ENCODE assay signal across 1 cellular context in the genomic region with DNA sequence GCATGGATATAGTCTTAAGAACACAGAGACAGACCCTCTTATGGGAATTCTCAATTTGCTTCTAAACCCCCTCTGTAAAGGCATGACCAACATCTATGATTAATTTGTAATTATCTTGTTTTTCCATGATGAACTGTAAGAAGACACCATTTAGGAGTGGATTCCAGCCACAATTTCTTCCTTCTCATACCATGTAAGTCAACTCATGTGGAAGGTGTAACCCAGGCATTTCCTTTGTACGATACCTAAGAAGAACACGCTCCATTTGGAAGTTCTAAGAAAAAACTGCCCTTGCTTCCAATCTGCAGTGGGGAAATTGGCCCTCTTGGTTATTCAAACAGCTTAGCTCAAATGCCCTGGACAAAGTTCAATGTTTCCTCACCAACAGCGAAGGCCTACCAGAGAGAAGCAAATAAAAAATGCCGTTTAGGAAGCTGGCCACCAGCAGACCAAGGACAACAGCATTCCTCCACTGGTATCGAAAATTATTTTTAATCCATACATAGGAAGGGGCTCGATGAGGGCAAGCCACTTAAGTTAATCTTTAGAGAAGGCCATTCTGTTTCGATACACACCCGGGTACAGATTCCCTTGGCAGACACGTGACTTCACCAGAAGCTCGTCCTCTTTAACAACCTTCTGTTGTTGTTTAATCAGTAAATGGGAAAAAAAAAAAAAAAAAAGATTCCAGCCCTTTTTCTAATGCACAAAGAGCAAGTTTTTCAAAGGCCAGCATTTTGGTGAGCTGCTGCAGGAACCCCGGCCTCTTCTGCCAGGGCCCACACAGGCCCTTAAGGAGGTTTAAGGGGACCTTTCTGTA.
A peak's percentile ranks its signal among the peaks of the same experiment; 100 is the strongest.
TF ChIP-seq lines count a peak whose summit lies in the region.

No MANE protein-coding gene starts in this region.

TF ChIP-seq in HepG2, 621 proteins besides CTCF, POLR2A, EP300 and RAD21 (continued from another document and continues in another):
- TF ChIP-seq, protein P1, sequence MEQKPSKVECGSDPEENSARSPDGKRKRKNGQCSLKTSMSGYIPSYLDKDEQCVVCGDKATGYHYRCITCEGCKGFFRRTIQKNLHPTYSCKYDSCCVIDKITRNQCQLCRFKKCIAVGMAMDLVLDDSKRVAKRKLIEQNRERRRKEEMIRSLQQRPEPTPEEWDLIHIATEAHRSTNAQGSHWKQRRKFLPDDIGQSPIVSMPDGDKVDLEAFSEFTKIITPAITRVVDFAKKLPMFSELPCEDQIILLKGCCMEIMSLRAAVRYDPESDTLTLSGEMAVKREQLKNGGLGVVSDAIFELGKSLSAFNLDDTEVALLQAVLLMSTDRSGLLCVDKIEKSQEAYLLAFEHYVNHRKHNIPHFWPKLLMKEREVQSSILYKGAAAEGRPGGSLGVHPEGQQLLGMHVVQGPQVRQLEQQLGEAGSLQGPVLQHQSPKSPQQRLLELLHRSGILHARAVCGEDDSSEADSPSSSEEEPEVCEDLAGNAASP (CRISPR knock-in tag; IDR thresholded peaks at IDR 0.05; ENCODE audit: borderline replicate concordance) = peak; percentile 66; the same call in 1 of the 2 replicates
- peak; percentile 71; the same call in 1 of the 2 replicates for TF ChIP-seq SAP130 (CRISPR knock-in tag; IDR thresholded peaks at IDR 0.05; ENCODE audit: low read depth)
- TF ChIP-seq ZC3H13 (CRISPR knock-in tag; IDR thresholded peaks at IDR 0.05) = no peak
- TF ChIP-seq MYC (CRISPR knock-in tag; IDR thresholded peaks at IDR 0.05; ENCODE audit: borderline replicate concordance) = no peak; the same call in 1 of the 2 replicates
- TF ChIP-seq, protein P2, sequence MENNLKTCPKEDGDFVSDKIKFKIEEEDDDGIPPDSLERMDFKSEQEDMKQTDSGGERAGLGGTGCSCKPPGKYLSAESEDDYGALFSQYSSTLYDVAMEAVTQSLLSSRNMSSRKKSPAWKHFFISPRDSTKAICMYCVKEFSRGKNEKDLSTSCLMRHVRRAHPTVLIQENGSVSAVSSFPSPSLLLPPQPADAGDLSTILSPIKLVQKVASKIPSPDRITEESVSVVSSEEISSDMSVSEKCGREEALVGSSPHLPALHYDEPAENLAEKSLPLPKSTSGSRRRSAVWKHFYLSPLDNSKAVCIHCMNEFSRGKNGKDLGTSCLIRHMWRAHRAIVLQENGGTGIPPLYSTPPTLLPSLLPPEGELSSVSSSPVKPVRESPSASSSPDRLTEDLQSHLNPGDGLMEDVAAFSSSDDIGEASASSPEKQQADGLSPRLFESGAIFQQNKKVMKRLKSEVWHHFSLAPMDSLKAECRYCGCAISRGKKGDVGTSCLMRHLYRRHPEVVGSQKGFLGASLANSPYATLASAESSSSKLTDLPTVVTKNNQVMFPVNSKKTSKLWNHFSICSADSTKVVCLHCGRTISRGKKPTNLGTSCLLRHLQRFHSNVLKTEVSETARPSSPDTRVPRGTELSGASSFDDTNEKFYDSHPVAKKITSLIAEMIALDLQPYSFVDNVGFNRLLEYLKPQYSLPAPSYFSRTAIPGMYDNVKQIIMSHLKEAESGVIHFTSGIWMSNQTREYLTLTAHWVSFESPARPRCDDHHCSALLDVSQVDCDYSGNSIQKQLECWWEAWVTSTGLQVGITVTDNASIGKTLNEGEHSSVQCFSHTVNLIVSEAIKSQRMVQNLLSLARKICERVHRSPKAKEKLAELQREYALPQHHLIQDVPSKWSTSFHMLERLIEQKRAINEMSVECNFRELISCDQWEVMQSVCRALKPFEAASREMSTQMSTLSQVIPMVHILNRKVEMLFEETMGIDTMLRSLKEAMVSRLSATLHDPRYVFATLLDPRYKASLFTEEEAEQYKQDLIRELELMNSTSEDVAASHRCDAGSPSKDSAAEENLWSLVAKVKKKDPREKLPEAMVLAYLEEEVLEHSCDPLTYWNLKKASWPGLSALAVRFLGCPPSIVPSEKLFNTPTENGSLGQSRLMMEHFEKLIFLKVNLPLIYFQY (CRISPR knock-in tag; IDR thresholded peaks at IDR 0.05; ENCODE audit: borderline replicate concordance) = no peak
- TF ChIP-seq, protein P3, sequence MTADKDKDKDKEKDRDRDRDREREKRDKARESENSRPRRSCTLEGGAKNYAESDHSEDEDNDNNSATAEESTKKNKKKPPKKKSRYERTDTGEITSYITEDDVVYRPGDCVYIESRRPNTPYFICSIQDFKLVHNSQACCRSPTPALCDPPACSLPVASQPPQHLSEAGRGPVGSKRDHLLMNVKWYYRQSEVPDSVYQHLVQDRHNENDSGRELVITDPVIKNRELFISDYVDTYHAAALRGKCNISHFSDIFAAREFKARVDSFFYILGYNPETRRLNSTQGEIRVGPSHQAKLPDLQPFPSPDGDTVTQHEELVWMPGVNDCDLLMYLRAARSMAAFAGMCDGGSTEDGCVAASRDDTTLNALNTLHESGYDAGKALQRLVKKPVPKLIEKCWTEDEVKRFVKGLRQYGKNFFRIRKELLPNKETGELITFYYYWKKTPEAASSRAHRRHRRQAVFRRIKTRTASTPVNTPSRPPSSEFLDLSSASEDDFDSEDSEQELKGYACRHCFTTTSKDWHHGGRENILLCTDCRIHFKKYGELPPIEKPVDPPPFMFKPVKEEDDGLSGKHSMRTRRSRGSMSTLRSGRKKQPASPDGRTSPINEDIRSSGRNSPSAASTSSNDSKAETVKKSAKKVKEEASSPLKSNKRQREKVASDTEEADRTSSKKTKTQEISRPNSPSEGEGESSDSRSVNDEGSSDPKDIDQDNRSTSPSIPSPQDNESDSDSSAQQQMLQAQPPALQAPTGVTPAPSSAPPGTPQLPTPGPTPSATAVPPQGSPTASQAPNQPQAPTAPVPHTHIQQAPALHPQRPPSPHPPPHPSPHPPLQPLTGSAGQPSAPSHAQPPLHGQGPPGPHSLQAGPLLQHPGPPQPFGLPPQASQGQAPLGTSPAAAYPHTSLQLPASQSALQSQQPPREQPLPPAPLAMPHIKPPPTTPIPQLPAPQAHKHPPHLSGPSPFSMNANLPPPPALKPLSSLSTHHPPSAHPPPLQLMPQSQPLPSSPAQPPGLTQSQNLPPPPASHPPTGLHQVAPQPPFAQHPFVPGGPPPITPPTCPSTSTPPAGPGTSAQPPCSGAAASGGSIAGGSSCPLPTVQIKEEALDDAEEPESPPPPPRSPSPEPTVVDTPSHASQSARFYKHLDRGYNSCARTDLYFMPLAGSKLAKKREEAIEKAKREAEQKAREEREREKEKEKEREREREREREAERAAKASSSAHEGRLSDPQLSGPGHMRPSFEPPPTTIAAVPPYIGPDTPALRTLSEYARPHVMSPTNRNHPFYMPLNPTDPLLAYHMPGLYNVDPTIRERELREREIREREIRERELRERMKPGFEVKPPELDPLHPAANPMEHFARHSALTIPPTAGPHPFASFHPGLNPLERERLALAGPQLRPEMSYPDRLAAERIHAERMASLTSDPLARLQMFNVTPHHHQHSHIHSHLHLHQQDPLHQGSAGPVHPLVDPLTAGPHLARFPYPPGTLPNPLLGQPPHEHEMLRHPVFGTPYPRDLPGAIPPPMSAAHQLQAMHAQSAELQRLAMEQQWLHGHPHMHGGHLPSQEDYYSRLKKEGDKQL (CRISPR knock-in tag; IDR thresholded peaks at IDR 0.05; ENCODE audit: low read depth) = 0 out of 2 replicates have a peak, but pooled peaks have one; percentile 40
- no peak for TF ChIP-seq ZNF83 (CRISPR knock-in tag; IDR thresholded peaks at IDR 0.05; ENCODE audit: borderline replicate concordance)
- no peak for TF ChIP-seq JARID2 (CRISPR knock-in tag; IDR thresholded peaks at IDR 0.05; ENCODE audit: insufficient replicate concordance)
- TF ChIP-seq FLYWCH1 (CRISPR knock-in tag; IDR thresholded peaks at IDR 0.05) = no peak
- no peak for TF ChIP-seq RFX3 (CRISPR knock-in tag; IDR thresholded peaks at IDR 0.05)
- no peak for TF ChIP-seq ZNF543 (CRISPR knock-in tag; IDR thresholded peaks at IDR 0.05)
- TF ChIP-seq, protein P4, sequence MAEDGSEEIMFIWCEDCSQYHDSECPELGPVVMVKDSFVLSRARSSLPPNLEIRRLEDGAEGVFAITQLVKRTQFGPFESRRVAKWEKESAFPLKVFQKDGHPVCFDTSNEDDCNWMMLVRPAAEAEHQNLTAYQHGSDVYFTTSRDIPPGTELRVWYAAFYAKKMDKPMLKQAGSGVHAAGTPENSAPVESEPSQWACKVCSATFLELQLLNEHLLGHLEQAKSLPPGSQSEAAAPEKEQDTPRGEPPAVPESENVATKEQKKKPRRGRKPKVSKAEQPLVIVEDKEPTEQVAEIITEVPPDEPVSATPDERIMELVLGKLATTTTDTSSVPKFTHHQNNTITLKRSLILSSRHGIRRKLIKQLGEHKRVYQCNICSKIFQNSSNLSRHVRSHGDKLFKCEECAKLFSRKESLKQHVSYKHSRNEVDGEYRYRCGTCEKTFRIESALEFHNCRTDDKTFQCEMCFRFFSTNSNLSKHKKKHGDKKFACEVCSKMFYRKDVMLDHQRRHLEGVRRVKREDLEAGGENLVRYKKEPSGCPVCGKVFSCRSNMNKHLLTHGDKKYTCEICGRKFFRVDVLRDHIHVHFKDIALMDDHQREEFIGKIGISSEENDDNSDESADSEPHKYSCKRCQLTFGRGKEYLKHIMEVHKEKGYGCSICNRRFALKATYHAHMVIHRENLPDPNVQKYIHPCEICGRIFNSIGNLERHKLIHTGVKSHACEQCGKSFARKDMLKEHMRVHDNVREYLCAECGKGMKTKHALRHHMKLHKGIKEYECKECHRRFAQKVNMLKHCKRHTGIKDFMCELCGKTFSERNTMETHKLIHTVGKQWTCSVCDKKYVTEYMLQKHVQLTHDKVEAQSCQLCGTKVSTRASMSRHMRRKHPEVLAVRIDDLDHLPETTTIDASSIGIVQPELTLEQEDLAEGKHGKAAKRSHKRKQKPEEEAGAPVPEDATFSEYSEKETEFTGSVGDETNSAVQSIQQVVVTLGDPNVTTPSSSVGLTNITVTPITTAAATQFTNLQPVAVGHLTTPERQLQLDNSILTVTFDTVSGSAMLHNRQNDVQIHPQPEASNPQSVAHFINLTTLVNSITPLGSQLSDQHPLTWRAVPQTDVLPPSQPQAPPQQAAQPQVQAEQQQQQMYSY (CRISPR knock-in tag; IDR thresholded peaks at IDR 0.05) = no peak
- TF ChIP-seq, protein P5, sequence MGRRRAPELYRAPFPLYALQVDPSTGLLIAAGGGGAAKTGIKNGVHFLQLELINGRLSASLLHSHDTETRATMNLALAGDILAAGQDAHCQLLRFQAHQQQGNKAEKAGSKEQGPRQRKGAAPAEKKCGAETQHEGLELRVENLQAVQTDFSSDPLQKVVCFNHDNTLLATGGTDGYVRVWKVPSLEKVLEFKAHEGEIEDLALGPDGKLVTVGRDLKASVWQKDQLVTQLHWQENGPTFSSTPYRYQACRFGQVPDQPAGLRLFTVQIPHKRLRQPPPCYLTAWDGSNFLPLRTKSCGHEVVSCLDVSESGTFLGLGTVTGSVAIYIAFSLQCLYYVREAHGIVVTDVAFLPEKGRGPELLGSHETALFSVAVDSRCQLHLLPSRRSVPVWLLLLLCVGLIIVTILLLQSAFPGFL (CRISPR knock-in tag; IDR thresholded peaks at IDR 0.05) = no peak
- TF ChIP-seq ZFP37 (CRISPR knock-in tag; IDR thresholded peaks at IDR 0.05; ENCODE audit: borderline replicate concordance) = no peak
- TF ChIP-seq HNRNPL (IDR thresholded peaks at IDR 0.05; ENCODE audit: low read depth, low read length) = no peak
- TF ChIP-seq BRCA1 (CRISPR knock-in tag; IDR thresholded peaks at IDR 0.05) = no peak
- no peak for TF ChIP-seq ZBTB7A (CRISPR knock-in tag; IDR thresholded peaks at IDR 0.05)
- no peak for TF ChIP-seq ZNF468 (CRISPR knock-in tag; IDR thresholded peaks at IDR 0.05)
- no peak for TF ChIP-seq ZNF3 (CRISPR knock-in tag; IDR thresholded peaks at IDR 0.05)
- peak; percentile 11; the same call in 1 of the 2 replicates for TF ChIP-seq SOX13 (IDR thresholded peaks at IDR 0.05)
- TF ChIP-seq SOX13 (CRISPR knock-in tag; conservative IDR thresholded peaks at IDR 0.05 in 1 of 2, IDR thresholded peaks at IDR 0.05 in 1 of 2) = peak in 1 of 2 experiments; percentile 55; a peak in 2 of 4 replicates
- TF ChIP-seq, protein P6, sequence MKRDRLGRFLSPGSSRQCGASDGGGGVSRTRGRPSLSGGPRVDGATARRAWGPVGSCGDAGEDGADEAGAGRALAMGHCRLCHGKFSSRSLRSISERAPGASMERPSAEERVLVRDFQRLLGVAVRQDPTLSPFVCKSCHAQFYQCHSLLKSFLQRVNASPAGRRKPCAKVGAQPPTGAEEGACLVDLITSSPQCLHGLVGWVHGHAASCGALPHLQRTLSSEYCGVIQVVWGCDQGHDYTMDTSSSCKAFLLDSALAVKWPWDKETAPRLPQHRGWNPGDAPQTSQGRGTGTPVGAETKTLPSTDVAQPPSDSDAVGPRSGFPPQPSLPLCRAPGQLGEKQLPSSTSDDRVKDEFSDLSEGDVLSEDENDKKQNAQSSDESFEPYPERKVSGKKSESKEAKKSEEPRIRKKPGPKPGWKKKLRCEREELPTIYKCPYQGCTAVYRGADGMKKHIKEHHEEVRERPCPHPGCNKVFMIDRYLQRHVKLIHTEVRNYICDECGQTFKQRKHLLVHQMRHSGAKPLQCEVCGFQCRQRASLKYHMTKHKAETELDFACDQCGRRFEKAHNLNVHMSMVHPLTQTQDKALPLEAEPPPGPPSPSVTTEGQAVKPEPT (CRISPR knock-in tag; IDR thresholded peaks at IDR 0.05; ENCODE audit: low read depth) = no peak
- TF ChIP-seq, protein P7, sequence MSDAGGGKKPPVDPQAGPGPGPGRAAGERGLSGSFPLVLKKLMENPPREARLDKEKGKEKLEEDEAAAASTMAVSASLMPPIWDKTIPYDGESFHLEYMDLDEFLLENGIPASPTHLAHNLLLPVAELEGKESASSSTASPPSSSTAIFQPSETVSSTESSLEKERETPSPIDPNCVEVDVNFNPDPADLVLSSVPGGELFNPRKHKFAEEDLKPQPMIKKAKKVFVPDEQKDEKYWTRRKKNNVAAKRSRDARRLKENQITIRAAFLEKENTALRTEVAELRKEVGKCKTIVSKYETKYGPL (CRISPR knock-in tag; IDR thresholded peaks at IDR 0.05) = no peak
- TF ChIP-seq, protein P8, sequence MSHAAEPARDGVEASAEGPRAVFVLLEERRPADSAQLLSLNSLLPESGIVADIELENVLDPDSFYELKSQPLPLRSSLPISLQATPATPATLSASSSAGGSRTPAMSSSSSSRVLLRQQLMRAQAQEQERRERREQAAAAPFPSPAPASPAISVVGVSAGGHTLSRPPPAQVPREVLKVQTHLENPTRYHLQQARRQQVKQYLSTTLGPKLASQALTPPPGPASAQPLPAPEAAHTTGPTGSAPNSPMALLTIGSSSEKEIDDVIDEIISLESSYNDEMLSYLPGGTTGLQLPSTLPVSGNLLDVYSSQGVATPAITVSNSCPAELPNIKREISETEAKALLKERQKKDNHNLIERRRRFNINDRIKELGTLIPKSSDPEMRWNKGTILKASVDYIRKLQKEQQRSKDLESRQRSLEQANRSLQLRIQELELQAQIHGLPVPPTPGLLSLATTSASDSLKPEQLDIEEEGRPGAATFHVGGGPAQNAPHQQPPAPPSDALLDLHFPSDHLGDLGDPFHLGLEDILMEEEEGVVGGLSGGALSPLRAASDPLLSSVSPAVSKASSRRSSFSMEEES (CRISPR knock-in tag; IDR thresholded peaks at IDR 0.05) = 0 out of 2 replicates have a peak, but pooled peaks have one; percentile 23
- TF ChIP-seq ZNF557 (CRISPR knock-in tag; IDR thresholded peaks at IDR 0.05) = no peak
- TF ChIP-seq, protein P9, sequence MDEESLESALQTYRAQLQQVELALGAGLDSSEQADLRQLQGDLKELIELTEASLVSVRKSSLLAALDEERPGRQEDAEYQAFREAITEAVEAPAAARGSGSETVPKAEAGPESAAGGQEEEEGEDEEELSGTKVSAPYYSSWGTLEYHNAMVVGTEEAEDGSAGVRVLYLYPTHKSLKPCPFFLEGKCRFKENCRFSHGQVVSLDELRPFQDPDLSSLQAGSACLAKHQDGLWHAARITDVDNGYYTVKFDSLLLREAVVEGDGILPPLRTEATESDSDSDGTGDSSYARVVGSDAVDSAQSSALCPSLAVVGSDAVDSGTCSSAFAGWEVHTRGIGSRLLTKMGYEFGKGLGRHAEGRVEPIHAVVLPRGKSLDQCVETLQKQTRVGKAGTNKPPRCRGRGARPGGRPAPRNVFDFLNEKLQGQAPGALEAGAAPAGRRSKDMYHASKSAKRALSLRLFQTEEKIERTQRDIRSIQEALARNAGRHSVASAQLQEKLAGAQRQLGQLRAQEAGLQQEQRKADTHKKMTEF (CRISPR knock-in tag; IDR thresholded peaks at IDR 0.05) = peak; percentile 72
- TF ChIP-seq, protein P10, sequence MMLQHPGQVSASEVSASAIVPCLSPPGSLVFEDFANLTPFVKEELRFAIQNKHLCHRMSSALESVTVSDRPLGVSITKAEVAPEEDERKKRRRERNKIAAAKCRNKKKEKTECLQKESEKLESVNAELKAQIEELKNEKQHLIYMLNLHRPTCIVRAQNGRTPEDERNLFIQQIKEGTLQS (CRISPR knock-in tag; IDR thresholded peaks at IDR 0.05) = peak; percentile 70; the same call in 1 of the 2 replicates
